ENCODE assay signal across 8 cellular contexts in the genomic region with DNA sequence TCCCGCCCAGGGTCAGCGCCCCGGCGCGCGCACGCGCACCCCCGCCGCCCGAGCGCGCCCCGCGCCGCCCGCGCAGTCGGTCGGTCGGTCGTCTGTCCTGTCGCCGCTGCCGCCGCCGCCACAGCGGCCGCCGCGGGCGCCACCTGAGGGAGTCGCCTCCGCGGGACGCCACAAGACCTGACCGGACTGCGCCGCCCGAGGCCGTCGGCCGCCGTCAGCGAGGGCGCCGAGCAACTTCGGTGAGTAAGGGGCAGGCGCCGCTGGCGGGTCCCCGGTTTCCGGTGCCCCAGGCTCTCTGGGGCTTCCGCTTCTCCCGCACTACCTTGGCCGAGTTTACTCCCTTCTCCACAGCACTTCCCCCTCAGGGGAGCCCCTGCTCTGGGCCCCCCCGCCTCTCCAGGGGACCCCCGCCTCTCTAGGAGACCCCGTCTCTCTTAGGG. TPM values are rescaled to one million over a fixed set of nuclear protein-coding genes. Genes with fewer than 3 reads are reported as not detected.
DNase-seq lines count a peak whose midpoint lies in the region; ATAC-seq and TF ChIP-seq lines count a peak whose summit lies in the region.

No MANE protein-coding gene starts in this region.

- TF ChIP-seq CTCF in fibroblast of the aortic adventitia (IDR thresholded peaks at IDR 0.05; ENCODE audit: insufficient read depth, low read length) (no peak), retinal pigment epithelial cell (conservative IDR thresholded peaks at IDR 0.05; ENCODE audit: low read depth, low read length) (no peak)

- H3K4me1 ChIP-seq in HUES48 (ENCODE audit: control insufficient read depth, insufficient read depth, low read length), result peaks cover 16% of the 10 kb centered on the region; the same call in 1 of the 2 replicates

- peak overlapping the region; percentile 91 for H3K27ac ChIP-seq in HUES48 (ENCODE audit: low read depth, low read length)

- peak overlapping the region; percentile 88 for H3K4me3 ChIP-seq in HUES48 (ENCODE audit: low read depth, low read length)
- peak overlapping the region; percentile 80 for H3K4me3 ChIP-seq in fibroblast of the aortic adventitia (ENCODE audit: low read depth, low read length)
- peak overlapping the region; percentile 68 for H3K4me3 ChIP-seq in retinal pigment epithelial cell (ENCODE audit: low read length)

- H3K36me3 ChIP-seq in HUES48 (ENCODE audit: control insufficient read depth, insufficient read depth, low read length), result no peaks in the 10 kb centered on the region

- DNase-seq in activated T-cell treated with anti-CD3 and anti-CD28 coated beads for 24 hours (ENCODE audit: low read depth) (peak; percentile 48), fibroblast of the aortic adventitia (ENCODE audit: low read depth) (no peak), retinal pigment epithelial cell (ENCODE audit: low read depth) (no peak), cerebellum (ENCODE audit: low spot score) (no peak)
- no peak for DNase-seq in activated T-cell treated with anti-CD3 and anti-CD28 coated beads, Interleukin-2, amount 50 U/mL, for 1 hour
- DNase-seq in activated CD4-positive, alpha-beta T cell treated with anti-CD3 and anti-CD28 coated beads, Interleukin-2, amount 50 U/mL, for 48 hours, result peak; percentile 63 to 64

- no peak for ATAC-seq in HG03469 (IDR thresholded peaks at IDR 0.05; ENCODE audit: unreplicated experiment)

- no peaks in the 10 kb centered on the region for H3K27me3 ChIP-seq in HUES48 (ENCODE audit: control insufficient read depth, insufficient read depth, low read length)

- H3K9me3 ChIP-seq in HUES48 (ENCODE audit: control insufficient read depth, insufficient read depth, low read length), result no peaks in the 10 kb centered on the region

- H3K9ac ChIP-seq in HUES48 (ENCODE audit: low read depth, low read length), result peak overlapping the region; percentile 84

RNA-seq across cellular contexts. Expression of a gene that starts 19.6 kb away (rescaled TPM):
- total RNA-seq in fibroblast of the aortic adventitia (ENCODE audit: low replicate concordance), result 36.7 and 46.4 TPM in 2 replicates
- 18.8 TPM for total RNA-seq in cerebellum

Comparison
In these comparisons a context has a peak if more than half of its experiments do, and no peak if none do; other contexts are left out.
1. DNase-seq: peak in activated T-cell treated with anti-CD3 and anti-CD28 coated beads for 24 hours (single experiment) and activated CD4-positive, alpha-beta T cell treated with anti-CD3 and anti-CD28 coated beads, Interleukin-2, amount 50 U/mL, for 48 hours (2 of 2); none in activated T-cell treated with anti-CD3 and anti-CD28 coated beads, Interleukin-2, amount 50 U/mL, for 1 hour (single experiment), fibroblast of the aortic adventitia (single experiment), retinal pigment epithelial cell (single experiment) and cerebellum (single experiment).
2. Peak in every context shown above with its lines, with median percentiles within 50 percentile points of each other: H3K4me3 ChIP-seq.